ENCODE assay signal across 8 cellular contexts in the genomic region with DNA sequence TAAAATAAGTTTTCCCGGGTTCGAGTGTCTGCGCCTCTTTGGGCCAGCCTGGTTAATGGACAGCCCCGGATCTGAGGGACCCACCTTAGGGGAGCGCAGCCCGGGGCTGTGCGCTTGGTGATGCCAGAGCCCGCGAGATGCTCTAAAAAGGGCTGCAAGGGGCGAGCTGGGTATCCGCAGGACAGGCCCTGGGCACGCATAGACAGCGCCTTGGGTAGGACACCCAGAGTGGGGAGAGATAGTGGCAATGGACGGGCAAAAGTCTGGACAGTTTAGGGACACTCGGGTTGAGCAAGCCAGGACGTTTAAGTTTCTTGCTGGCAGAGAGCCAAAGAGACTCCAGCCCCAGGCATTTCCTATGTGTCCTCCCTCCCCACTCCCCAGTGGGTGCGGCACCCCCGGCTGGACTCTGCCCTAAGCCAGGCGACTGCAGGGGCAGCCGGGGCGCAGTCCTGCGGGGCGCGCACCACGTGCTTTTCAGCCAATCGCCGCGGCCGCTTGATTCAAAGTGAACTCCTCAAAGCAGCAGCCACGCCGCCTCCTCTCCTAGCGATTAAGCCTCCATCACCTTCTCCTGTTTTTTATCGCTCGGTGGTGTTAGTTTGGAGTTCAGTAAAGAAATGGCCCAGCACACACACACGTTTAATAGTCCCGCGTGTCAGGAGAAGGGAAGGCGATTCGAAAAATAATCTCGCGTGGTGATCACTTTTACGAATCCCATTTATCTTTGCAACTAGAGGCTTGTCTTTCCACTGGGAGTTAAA. TPM values are rescaled to one million over a fixed set of nuclear protein-coding genes. Genes with fewer than 3 reads are reported as not detected.
DNase-seq lines count a peak whose midpoint lies in the region; ATAC-seq and TF ChIP-seq lines count a peak whose summit lies in the region.

No MANE protein-coding gene starts in this region.

- no peak for TF ChIP-seq CTCF in C4-2B (conservative IDR thresholded peaks at IDR 0.05)
- TF ChIP-seq CTCF in Peyer's patch (IDR thresholded peaks at IDR 0.05): peak in 1 of 6 experiments; percentile 4

- H3K4me3 ChIP-seq in Peyer's patch (peak overlapping the region; percentile 59 to 79 (median 76)), right cardiac atrium (ENCODE audit: low read length) (peak overlapping the region; percentile 66)

- no peaks in the 10 kb centered on the region for H3K36me3 ChIP-seq in Peyer's patch

- intact Hi-C loops in right cardiac atrium (cut with DNase I): loop anchor here in 2 of 4 donors (5.0 to 10.0 kb wide), 2 partner anchors 604 to 856 kb away; no protein-coding TSS in a partner anchor

- ATAC-seq in GM19351 (IDR thresholded peaks at IDR 0.05; ENCODE audit: unreplicated experiment) (peak; percentile 32), HG03439 (IDR thresholded peaks at IDR 0.05; ENCODE audit: unreplicated experiment) (peak; percentile 22), right cardiac atrium (peak; percentile 73 to 78)

- DNase-seq in Peyer's patch (peak; percentile 54 to 96 (median 93)), amygdala (lab: John Stamatoyannopoulos, UW) (peak in 47 of 56 donors; percentile 7 to 79 (median 54)), right cardiac atrium (peak; percentile 84 to 94 (median 91)), pons (ENCODE audit: low spot score) (peak; percentile 72)
- DNase-seq in effector CD8-positive, alpha-beta T cell (lab: John Stamatoyannopoulos, UW): no peak

- no peaks in the 10 kb centered on the region for H3K9me3 ChIP-seq in Peyer's patch
- no peaks in the 10 kb centered on the region for H3K9me3 ChIP-seq in right cardiac atrium (ENCODE audit: control insufficient read depth, low read length)

- peak in 1 of 2 donors; percentile 47 for TF ChIP-seq POLR2A in Peyer's patch (IDR thresholded peaks at IDR 0.05)

- WGBS in right cardiac atrium: under 1% methylated on average over 42 of the region's 42 CpGs

- H3K27me3 ChIP-seq in Peyer's patch (no peaks in the 10 kb centered on the region), right cardiac atrium (ENCODE audit: control insufficient read depth, insufficient read depth) (no peaks in the 10 kb centered on the region)

- H3K27ac ChIP-seq in C4-2B: peak overlapping the region; percentile 73
- peak overlapping the region; percentile 78 to 95 (median 90) for H3K27ac ChIP-seq in Peyer's patch
- peak overlapping the region; percentile 65 for H3K27ac ChIP-seq in right cardiac atrium (ENCODE audit: low read length)

- peaks cover 0 to 27% (median 3%) of the 10 kb centered on the region in 4 donors for H3K4me1 ChIP-seq in Peyer's patch
- peaks cover under 1% of the 10 kb centered on the region for H3K4me1 ChIP-seq in right cardiac atrium (ENCODE audit: control insufficient read depth, insufficient read depth, low read length)

RNA-seq across cellular contexts. Expression of gene ENC1, which starts 0.7 kb away (rescaled TPM):
- total RNA-seq in Peyer's patch (100 to 1,000 TPM in 1 of 4 donors, 10 to 100 TPM in 3; 28.7 to 123 (median 40.0) TPM), right cardiac atrium (10 to 100 TPM in 1 of 4 donors, 1 to 10 TPM in 3; 5.3 to 14.9 (median 7.0) TPM)
- 2.9 TPM for polyA plus RNA-seq in right cardiac atrium

RNA-seq across cellular contexts. Expression of gene HEXB, which starts 43.8 kb away (rescaled TPM):
- 100 to 1,000 TPM in 3 of 4 donors, 10 to 100 TPM in 1; 99.0 to 143 (median 125) TPM for total RNA-seq in Peyer's patch
- total RNA-seq in right cardiac atrium: 10 to 100 TPM; 76.7 to 84.3 (median 81.7) TPM
- polyA plus RNA-seq in right cardiac atrium: 63.0 TPM

Comparison
In these comparisons a context has a peak if more than half of its experiments do, and no peak if none do; other contexts are left out.
1. ATAC-seq: peak in every context shown above with its lines; median percentile 76 in right cardiac atrium; 32 in GM19351; 22 in HG03439.